In genomic region chr9:35729700-35730485, GRCh38 we compare ENCODE assay signal across 8 cellular contexts. TPM values are rescaled to one million over a fixed set of nuclear protein-coding genes. Genes with fewer than 3 reads are reported as not detected.
DNase-seq lines count a peak whose midpoint lies in the region; ATAC-seq and TF ChIP-seq lines count a peak whose summit lies in the region.

No MANE protein-coding gene starts in this region.

- H3K4me1 ChIP-seq in HUES6 (ENCODE audit: control insufficient read depth, insufficient read depth, low read length) = peaks cover 55% of the 10 kb centered on the region
- peaks cover 19% of the 10 kb centered on the region for H3K4me1 ChIP-seq in endocrine pancreas (ENCODE audit: control insufficient read depth, insufficient read depth, low read length)
- peaks cover 60 to 73% (median 62%) of the 10 kb centered on the region in 4 donors for H3K4me1 ChIP-seq in upper lobe of left lung

- no peaks in the 10 kb centered on the region for H3K9me3 Mint-ChIP-seq in T-cell
- no peaks in the 10 kb centered on the region for H3K9me3 Mint-ChIP-seq in mesothelial cell of epicardium

- peaks cover 10% of the 10 kb centered on the region for H3K36me3 Mint-ChIP-seq in T-cell
- H3K36me3 Mint-ChIP-seq in mesothelial cell of epicardium = peaks cover 7% of the 10 kb centered on the region

- H3K4me1 Mint-ChIP-seq in T-cell (peaks cover 16 to 19% (median 19%) of the 10 kb centered on the region in 3 donors), mesothelial cell of epicardium (peaks cover 9% of the 10 kb centered on the region)

- H3K9ac ChIP-seq in HUES6 (ENCODE audit: low read length) (peak overlapping the region; percentile 53), endocrine pancreas (ENCODE audit: control insufficient read depth, insufficient read depth, low read length) (no peak overlapping the region)

- peak; percentile 24 to 39 for DNase-seq in NCI-H2081 (lab: John Stamatoyannopoulos, UW)
- no peak for DNase-seq in NCI-H2081 treated with DMSO at 0.1 percent for 48 hours (lab: John Stamatoyannopoulos, UW)
- peak in 7 of 34 experiments; percentile 5 to 33 (median 23) for DNase-seq in T-cell
- DNase-seq in mesothelial cell of epicardium (ENCODE audit: low spot score in 2 of 2, unreplicated experiment in 2 of 2) = no peak
- peak in 1 of 2 donors; percentile 83 for DNase-seq in upper lobe of left lung

- no peak for TF ChIP-seq POLR2A in upper lobe of left lung (IDR thresholded peaks at IDR 0.05)

- H3K27ac ChIP-seq in HUES6 (ENCODE audit: low read depth, low read length) = no peak overlapping the region
- H3K27ac ChIP-seq in upper lobe of left lung = peak overlapping the region; percentile 94 to 99 (median 97)

- POLR2A ChIA-PET in T-cell (lab: Charles Lee) = interaction anchor here in 1 of 2 donors (0.6 to 0.7 kb wide), 2 partner anchors 27 to 1981 kb away, joined by 6 to 10 read pairs; no protein-coding TSS in a partner anchor

- no peaks in the 10 kb centered on the region for H3K9me3 ChIP-seq in HUES6 (ENCODE audit: control insufficient read depth, insufficient read depth, low read depth, low read length)
- no peaks in the 10 kb centered on the region for H3K9me3 ChIP-seq in endocrine pancreas (ENCODE audit: control insufficient read depth, low read length)
- H3K9me3 ChIP-seq in upper lobe of left lung = no peaks in the 10 kb centered on the region

- ATAC-seq in T-cell (replicated peaks in 1 of 4) (no peak), upper lobe of left lung (ENCODE audit: low FRiP score in 2 of 2) (peak in 1 of 2 donors; percentile 38), GM21528 (IDR thresholded peaks at IDR 0.05; ENCODE audit: low FRiP score, unreplicated experiment) (no peak)

- H3K27me3 Mint-ChIP-seq in T-cell = no peaks in the 10 kb centered on the region
- H3K27me3 Mint-ChIP-seq in mesothelial cell of epicardium (ENCODE audit: low read depth) = no peaks in the 10 kb centered on the region

- peak overlapping the region; percentile 78 to 91 for H3K27ac Mint-ChIP-seq in T-cell
- H3K27ac Mint-ChIP-seq in mesothelial cell of epicardium = peak overlapping the region; percentile 95

- H3K36me3 ChIP-seq in HUES6 (ENCODE audit: control insufficient read depth, insufficient read depth, low read length) = peaks cover 15% of the 10 kb centered on the region
- no peaks in the 10 kb centered on the region for H3K36me3 ChIP-seq in endocrine pancreas (ENCODE audit: control insufficient read depth, insufficient read depth, low read length)
- peaks cover under 1 to 23% (median 14%) of the 10 kb centered on the region in 4 donors for H3K36me3 ChIP-seq in upper lobe of left lung

- no peaks in the 10 kb centered on the region for H3K27me3 ChIP-seq in HUES6 (ENCODE audit: control insufficient read depth, insufficient read depth, low read length)
- H3K27me3 ChIP-seq in endocrine pancreas (ENCODE audit: control insufficient read depth, insufficient read depth, low read length) = no peaks in the 10 kb centered on the region
- H3K27me3 ChIP-seq in upper lobe of left lung = no peaks in the 10 kb centered on the region

- WGBS in upper lobe of left lung, 2 donors = 14 to 18% methylated on average over 6 of the region's 6 CpGs

- H3K4me3 Mint-ChIP-seq in T-cell (peak overlapping the region in 1 of 3 donors; percentile 89), mesothelial cell of epicardium (peak overlapping the region; percentile 84)

- H3K4me3 ChIP-seq in HUES6 (ENCODE audit: low read depth, low read length) (peak overlapping the region; percentile 91), endocrine pancreas (ENCODE audit: control insufficient read depth, insufficient read depth, low read length) (peak overlapping the region; percentile 1), upper lobe of left lung (peak overlapping the region; percentile 16 to 85 (median 64))

- TF ChIP-seq CTCF in mesothelial cell of epicardium (IDR thresholded peaks at IDR 0.05; ENCODE audit: unreplicated experiment) (peak; percentile 45), upper lobe of left lung (IDR thresholded peaks at IDR 0.05) (peak; percentile 31 to 53 (median 48))

- CTCF ChIA-PET in T-cell (lab: Charles Lee) = interaction anchor here (0.6 to 2.9 kb wide), 8 partner anchors 15 to 91 kb away, joined by 3 to 15 read pairs (median 4); partner anchors contain the start of genes CCDC107 (in 1 of the 2), RGP1 (in 1 of the 2) and RMRP (in 1 of the 2)

- TF ChIP-seq EP300 in upper lobe of left lung (IDR thresholded peaks at IDR 0.05) = no peak

RNA-seq across cellular contexts. Expression of gene TLN1, which starts 2.1 kb away (rescaled TPM):
- total RNA-seq in T-cell = 100 to 1,000 TPM; 229 to 366 (median 294) TPM
- 224 to 230 TPM (median 226 TPM) in 3 replicates for total RNA-seq in mesothelial cell of epicardium
- total RNA-seq in upper lobe of left lung = 100 to 1,000 TPM; 237 to 557 (median 325) TPM

RNA-seq across cellular contexts. Expression of gene CREB3, which starts 2.6 kb away (rescaled TPM):
- total RNA-seq in T-cell (10 to 100 TPM; 15.9 to 22.6 (median 19.3) TPM), mesothelial cell of epicardium (29.1 to 32.7 TPM (median 31.6 TPM) in 3 replicates), upper lobe of left lung (10 to 100 TPM; 27.2 to 61.3 (median 33.5) TPM)

RNA-seq across cellular contexts. Expression of gene GBA2, which starts 19.1 kb away (rescaled TPM):
- total RNA-seq in T-cell = 10 to 100 TPM; 35.4 to 63.3 (median 60.1) TPM
- total RNA-seq in mesothelial cell of epicardium = 81.5 to 84.7 TPM (median 83.9 TPM) in 3 replicates
- total RNA-seq in upper lobe of left lung = 100 to 1,000 TPM in 1 of 6 donors, 10 to 100 TPM in 5; 60.4 to 189 (median 77.0) TPM

RNA-seq across cellular contexts. Expression of gene RGP1, which starts 19.2 kb away (rescaled TPM):
- total RNA-seq in T-cell (10 to 100 TPM; 20.6 to 36.5 (median 33.5) TPM), mesothelial cell of epicardium (32.6 to 34.3 TPM (median 33.9 TPM) in 3 replicates), upper lobe of left lung (10 to 100 TPM; 20.1 to 34.4 (median 23.5) TPM)

RNA-seq across cellular contexts. Expression of gene MSMP, which starts 24.2 kb away (rescaled TPM):
- 1 to 10 TPM in 3 of 5 donors, not detected in 2; 1.6 to 5.1 (median 1.6) TPM for total RNA-seq in T-cell
- not detected in 3 replicates for total RNA-seq in mesothelial cell of epicardium
- 1 to 10 TPM in 2 of 6 donors, not detected in 4; 1.1 to 2.8 TPM for total RNA-seq in upper lobe of left lung

Comparison
In these comparisons a context has a peak if more than half of its experiments do, and no peak if none do; other contexts are left out.
1. DNase-seq: peak in NCI-H2081 (2 of 2); none in NCI-H2081 treated with DMSO at 0.1 percent for 48 hours (single experiment) and mesothelial cell of epicardium (0 of 2).
2. H3K4me3 ChIP-seq: peak in every context shown above with its lines; median percentile 91 in HUES6; 64 in upper lobe of left lung; 1 in endocrine pancreas.